ENCODE assay signal across 32 cellular contexts in genomic region chrX:38679695-38680094, GRCh38.
"Had no signal": no experiment of that assay in that cellular context is flagged by ENCODE, and none has a peak within 500 bp of the region (broad histone marks: within the 10 kb centered on the region; RNA-seq: fewer than 3 reads in every experiment).

No MANE protein-coding gene starts in this region.

- FAIRE-seq: bronchial epithelial cell, TTC549 had no signal

- H3K4me1 Mint-ChIP-seq: activated B cell treated with CpG ODN at 0.5 μM for 24 hours; activated naive CD4-positive, alpha-beta T cell treated with anti-CD3 and anti-CD28 coated beads, Interleukin-2, amount 10 ng/mL, durations not matched to agents 7 days and 5 days; activated naive CD4-positive, alpha-beta T cell treated with anti-CD3 and anti-CD28 coated beads, Interleukin-2, amount 50 U/mL, for 24 hours; activated naive CD8-positive, alpha-beta T cell treated with anti-CD3 and anti-CD28 coated beads, Interleukin-2, amount 10 ng/mL, durations not matched to agents 7 days and 5 days; activated naive CD8-positive, alpha-beta T cell treated with anti-CD3 and anti-CD28 coated beads, Interleukin-2, amount 50 U/mL, for 24 hours; brain; central memory CD8-positive, alpha-beta T cell; T-cell; T-helper 17 cell had no signal

- H3K4me3 ChIP-seq: ascending aorta, cardiac muscle cell, colonic mucosa had no signal

- H3K27me3 Mint-ChIP-seq: activated B cell treated with CpG ODN at 0.5 μM for 24 hours; activated naive CD8-positive, alpha-beta T cell had no signal

- H3K27ac Mint-ChIP-seq: activated B cell treated with CpG ODN at 0.5 μM for 24 hours; activated CD4-positive, alpha-beta memory T cell treated with anti-CD3 and anti-CD28 coated beads for 36 hours; activated CD8-positive, alpha-beta T cell treated with anti-CD3 and anti-CD28 coated beads for 36 hours; activated naive CD4-positive, alpha-beta T cell treated with anti-CD3 and anti-CD28 coated beads, Interleukin-2, amount 10 ng/mL, durations not matched to agents 7 days and 5 days; activated naive CD4-positive, alpha-beta T cell treated with anti-CD3 and anti-CD28 coated beads, Interleukin-2, amount 50 U/mL, for 24 hours; activated naive CD8-positive, alpha-beta T cell; activated naive CD8-positive, alpha-beta T cell treated with anti-CD3 and anti-CD28 coated beads, Interleukin-2, amount 10 ng/mL, durations not matched to agents 7 days and 5 days; activated naive CD8-positive, alpha-beta T cell treated with anti-CD3 and anti-CD28 coated beads, Interleukin-2, amount 50 U/mL, for 24 hours; activated T-cell treated with anti-CD3 and anti-CD28 coated beads, Interleukin-2, amount 50 U/mL, for 24 hours; activated T-helper 1 cell treated with anti-CD3 and anti-CD28 coated beads, Interleukin-12 subunit alpha, Interleukin-12 subunit beta, Interleukin-2, Interleukin-4 antibody, amounts not matched to agents 30 ng/mL and 10 ng/mL and 1 ng/mL, durations not matched to agents 14 hours and 24 hours and 36 hours; activated T-helper 2 cell treated with anti-CD3 and anti-CD28 coated beads, Interferon-gamma antibody, Interleukin-2, Interleukin-4, amounts not matched to agents 10 μg/mL and 5 μg/mL and 100 μg/mL, durations not matched to agents 14 hours and 24 hours and 36 hours; T-cell; T-helper 17 cell had no signal

- H3K9me3 Mint-ChIP-seq: activated B cell treated with CpG ODN at 0.5 μM for 24 hours; activated CD4-positive, alpha-beta memory T cell treated with anti-CD3 and anti-CD28 coated beads for 36 hours; activated CD8-positive, alpha-beta T cell treated with anti-CD3 and anti-CD28 coated beads for 36 hours; activated naive CD4-positive, alpha-beta T cell treated with anti-CD3 and anti-CD28 coated beads, Interleukin-2, amount 10 ng/mL, durations not matched to agents 7 days and 5 days; activated naive CD4-positive, alpha-beta T cell treated with anti-CD3 and anti-CD28 coated beads, Interleukin-2, amount 50 U/mL, for 24 hours; activated naive CD8-positive, alpha-beta T cell treated with anti-CD3 and anti-CD28 coated beads, Interleukin-2, amount 10 ng/mL, durations not matched to agents 7 days and 5 days; activated naive CD8-positive, alpha-beta T cell treated with anti-CD3 and anti-CD28 coated beads, Interleukin-2, amount 50 U/mL, for 24 hours; activated T-cell treated with anti-CD3 and anti-CD28 coated beads, Interleukin-2, amount 50 U/mL, for 24 hours; activated T-helper 1 cell treated with anti-CD3 and anti-CD28 coated beads, Interleukin-12 subunit alpha, Interleukin-12 subunit beta, Interleukin-2, Interleukin-4 antibody, amounts not matched to agents 30 ng/mL and 10 ng/mL and 1 ng/mL, durations not matched to agents 14 hours and 24 hours and 36 hours; activated T-helper 2 cell treated with anti-CD3 and anti-CD28 coated beads, Interferon-gamma antibody, Interleukin-2, Interleukin-4, amounts not matched to agents 10 μg/mL and 5 μg/mL and 100 μg/mL, durations not matched to agents 14 hours and 24 hours and 36 hours; brain; central memory CD8-positive, alpha-beta T cell; T-cell had no signal

- ATAC-seq: activated CD8-positive, alpha-beta T cell treated with anti-CD3 and anti-CD28 coated beads for 36 hours; activated naive CD8-positive, alpha-beta T cell treated with anti-CD3 and anti-CD28 coated beads, Interleukin-2, amount 50 U/mL, for 24 hours; T-cell; T-helper 17 cell had no signal

- H3K36me3 Mint-ChIP-seq: activated CD4-positive, alpha-beta memory T cell treated with anti-CD3 and anti-CD28 coated beads for 36 hours; activated naive CD4-positive, alpha-beta T cell treated with anti-CD3 and anti-CD28 coated beads, Interleukin-2, amount 10 ng/mL, durations not matched to agents 7 days and 5 days; activated naive CD4-positive, alpha-beta T cell treated with anti-CD3 and anti-CD28 coated beads, Interleukin-2, amount 50 U/mL, for 24 hours; activated naive CD8-positive, alpha-beta T cell; activated naive CD8-positive, alpha-beta T cell treated with anti-CD3 and anti-CD28 coated beads, Interleukin-2, amount 10 ng/mL, durations not matched to agents 7 days and 5 days; T-cell had no signal

- H3K9me3 ChIP-seq: ascending aorta, colonic mucosa had no signal

- H3K36me3 ChIP-seq: ascending aorta, cardiac muscle cell, colonic mucosa had no signal

- DNase-seq: activated B cell treated with CpG ODN at 0.5 μM for 24 hours; activated CD4-positive, alpha-beta memory T cell treated with anti-CD3 and anti-CD28 coated beads for 36 hours; activated CD4-positive, alpha-beta T cell treated with anti-CD3 and anti-CD28 coated beads for 48 hours; activated CD4-positive, alpha-beta T cell treated with anti-CD3 and anti-CD28 coated beads, Interleukin-2, amount 50 U/mL, for 1 hour; activated CD4-positive, alpha-beta T cell treated with anti-CD3 and anti-CD28 coated beads, Interleukin-2, amount 50 U/mL, for 4 hours; activated CD4-positive, CD25-positive, alpha-beta regulatory T cell treated with anti-CD3 and anti-CD28 coated beads, Interleukin-2, amount 50 U/mL, for 72 hours; activated CD8-positive, alpha-beta memory T cell treated with anti-CD3 and anti-CD28 coated beads, Interleukin-2, amount 50 U/mL, for 4 hours; activated CD8-positive, alpha-beta T cell treated with anti-CD3 and anti-CD28 coated beads for 36 hours; activated effector memory CD4-positive, alpha-beta T cell treated with Interleukin-2 at 50 U/mL for 16 hours; activated gamma-delta T cell; activated naive CD4-positive, alpha-beta T cell treated with anti-CD3 and anti-CD28 coated beads, Interleukin-2, amount 10 ng/mL, durations not matched to agents 7 days and 5 days; activated naive CD8-positive, alpha-beta T cell treated with anti-CD3 and anti-CD28 coated beads, Interleukin-2, amount 10 ng/mL, durations not matched to agents 7 days and 5 days; activated naive CD8-positive, alpha-beta T cell treated with anti-CD3 and anti-CD28 coated beads, Interleukin-2, amount 50 U/mL, for 24 hours; activated T-cell treated with anti-CD3 and anti-CD28 coated beads, Interleukin-2, amount 50 U/mL, for 24 hours; activated T-cell treated with anti-CD3 and anti-CD28 coated beads, Interleukin-2, amount 50 U/mL, for 48 hours; amygdala; anterior cingulate cortex; caudate nucleus; cerebellar nuclear complex; colonic mucosa; T-cell; T-helper 17 cell had no signal

- H3K27ac ChIP-seq: ascending aorta, cardiac muscle cell, colonic mucosa had no signal

- H3K27me3 ChIP-seq: ascending aorta, cardiac muscle cell, colonic mucosa had no signal

- H3K4me3 Mint-ChIP-seq: activated B cell treated with CpG ODN at 0.5 μM for 24 hours; activated CD4-positive, alpha-beta memory T cell treated with anti-CD3 and anti-CD28 coated beads for 36 hours; activated CD8-positive, alpha-beta T cell treated with anti-CD3 and anti-CD28 coated beads for 36 hours; activated naive CD4-positive, alpha-beta T cell treated with anti-CD3 and anti-CD28 coated beads, Interleukin-2, amount 10 ng/mL, durations not matched to agents 7 days and 5 days; activated naive CD4-positive, alpha-beta T cell treated with anti-CD3 and anti-CD28 coated beads, Interleukin-2, amount 50 U/mL, for 24 hours; activated naive CD8-positive, alpha-beta T cell; activated naive CD8-positive, alpha-beta T cell treated with anti-CD3 and anti-CD28 coated beads, Interleukin-2, amount 10 ng/mL, durations not matched to agents 7 days and 5 days; activated naive CD8-positive, alpha-beta T cell treated with anti-CD3 and anti-CD28 coated beads, Interleukin-2, amount 50 U/mL, for 24 hours; activated T-cell treated with anti-CD3 and anti-CD28 coated beads, Interleukin-2, amount 50 U/mL, for 24 hours; activated T-helper 1 cell treated with anti-CD3 and anti-CD28 coated beads, Interleukin-12 subunit alpha, Interleukin-12 subunit beta, Interleukin-2, Interleukin-4 antibody, amounts not matched to agents 30 ng/mL and 10 ng/mL and 1 ng/mL, durations not matched to agents 14 hours and 24 hours and 36 hours; brain; central memory CD8-positive, alpha-beta T cell; T-cell; T-helper 17 cell had no signal

- H3K4me1 ChIP-seq: ascending aorta, colonic mucosa had no signal
